2 cellular contexts compared by ENCODE assay signal in the genomic region with DNA sequence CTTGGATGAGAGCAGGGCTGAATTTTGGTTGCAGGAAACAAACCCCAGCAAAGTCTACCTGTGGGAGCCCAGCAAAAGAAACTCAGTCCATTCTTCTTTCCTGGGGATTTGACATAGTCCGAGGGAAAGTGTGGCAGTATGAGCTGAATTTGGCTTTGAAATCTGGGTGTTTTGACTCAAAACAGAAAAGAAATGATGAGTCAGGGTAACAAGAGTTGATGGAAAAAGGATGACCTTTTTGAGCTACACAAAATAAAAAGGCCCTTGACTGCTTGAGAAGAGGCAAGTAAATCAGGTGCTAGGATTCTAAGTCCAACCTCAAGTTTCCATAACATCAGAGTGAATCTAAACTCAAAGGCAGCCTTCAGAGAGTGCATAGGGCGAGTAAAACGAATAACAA.
TF ChIP-seq lines count a peak whose summit lies in the region.

No MANE protein-coding gene starts in this region.

TF ChIP-seq in HepG2, 621 proteins besides CTCF, POLR2A, EP300 and RAD21 (continued from another document):
- TF ChIP-seq, protein P1, sequence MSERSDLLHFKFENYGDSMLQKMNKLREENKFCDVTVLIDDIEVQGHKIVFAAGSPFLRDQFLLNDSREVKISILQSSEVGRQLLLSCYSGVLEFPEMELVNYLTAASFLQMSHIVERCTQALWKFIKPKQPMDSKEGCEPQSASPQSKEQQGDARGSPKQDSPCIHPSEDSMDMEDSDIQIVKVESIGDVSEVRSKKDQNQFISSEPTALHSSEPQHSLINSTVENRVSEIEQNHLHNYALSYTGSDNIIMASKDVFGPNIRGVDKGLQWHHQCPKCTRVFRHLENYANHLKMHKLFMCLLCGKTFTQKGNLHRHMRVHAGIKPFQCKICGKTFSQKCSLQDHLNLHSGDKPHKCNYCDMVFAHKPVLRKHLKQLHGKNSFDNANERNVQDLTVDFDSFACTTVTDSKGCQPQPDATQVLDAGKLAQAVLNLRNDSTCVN (CRISPR knock-in tag; IDR thresholded peaks at IDR 0.05; ENCODE audit: borderline replicate concordance): no peak
- no peak for TF ChIP-seq ZBTB7B (CRISPR knock-in tag; IDR thresholded peaks at IDR 0.05)
- no peak for TF ChIP-seq ZNF121 (CRISPR knock-in tag; IDR thresholded peaks at IDR 0.05)
- no peak for TF ChIP-seq ZNF619 (CRISPR knock-in tag; IDR thresholded peaks at IDR 0.05)
- TF ChIP-seq GABPB1 (CRISPR knock-in tag; IDR thresholded peaks at IDR 0.05): no peak
- TF ChIP-seq MAFF (IDR thresholded peaks at IDR 0.05; ENCODE audit: low read depth, low read length): peak; percentile 68; the same call in 1 of the 2 replicates
- TF ChIP-seq, protein P2, sequence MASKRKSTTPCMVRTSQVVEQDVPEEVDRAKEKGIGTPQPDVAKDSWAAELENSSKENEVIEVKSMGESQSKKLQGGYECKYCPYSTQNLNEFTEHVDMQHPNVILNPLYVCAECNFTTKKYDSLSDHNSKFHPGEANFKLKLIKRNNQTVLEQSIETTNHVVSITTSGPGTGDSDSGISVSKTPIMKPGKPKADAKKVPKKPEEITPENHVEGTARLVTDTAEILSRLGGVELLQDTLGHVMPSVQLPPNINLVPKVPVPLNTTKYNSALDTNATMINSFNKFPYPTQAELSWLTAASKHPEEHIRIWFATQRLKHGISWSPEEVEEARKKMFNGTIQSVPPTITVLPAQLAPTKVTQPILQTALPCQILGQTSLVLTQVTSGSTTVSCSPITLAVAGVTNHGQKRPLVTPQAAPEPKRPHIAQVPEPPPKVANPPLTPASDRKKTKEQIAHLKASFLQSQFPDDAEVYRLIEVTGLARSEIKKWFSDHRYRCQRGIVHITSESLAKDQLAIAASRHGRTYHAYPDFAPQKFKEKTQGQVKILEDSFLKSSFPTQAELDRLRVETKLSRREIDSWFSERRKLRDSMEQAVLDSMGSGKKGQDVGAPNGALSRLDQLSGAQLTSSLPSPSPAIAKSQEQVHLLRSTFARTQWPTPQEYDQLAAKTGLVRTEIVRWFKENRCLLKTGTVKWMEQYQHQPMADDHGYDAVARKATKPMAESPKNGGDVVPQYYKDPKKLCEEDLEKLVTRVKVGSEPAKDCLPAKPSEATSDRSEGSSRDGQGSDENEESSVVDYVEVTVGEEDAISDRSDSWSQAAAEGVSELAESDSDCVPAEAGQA (IDR thresholded peaks at IDR 0.05; ENCODE audit: low read depth): no peak
- TF ChIP-seq, protein P2 (CRISPR knock-in tag; IDR thresholded peaks at IDR 0.05; ENCODE audit: borderline replicate concordance): no peak
- no peak for TF ChIP-seq HES4 (CRISPR knock-in tag; IDR thresholded peaks at IDR 0.05; ENCODE audit: borderline replicate concordance)
- TF ChIP-seq PPARG (CRISPR knock-in tag; conservative IDR thresholded peaks at IDR 0.05): no peak

TF ChIP-seq in GM12878, 131 proteins besides CTCF, POLR2A, EP300 and RAD21 (continued from another document):
- TF ChIP-seq KAT2A (conservative IDR thresholded peaks at IDR 0.05; ENCODE audit: control insufficient read depth, low read depth, low read length): no peak
- TF ChIP-seq, protein P3, sequence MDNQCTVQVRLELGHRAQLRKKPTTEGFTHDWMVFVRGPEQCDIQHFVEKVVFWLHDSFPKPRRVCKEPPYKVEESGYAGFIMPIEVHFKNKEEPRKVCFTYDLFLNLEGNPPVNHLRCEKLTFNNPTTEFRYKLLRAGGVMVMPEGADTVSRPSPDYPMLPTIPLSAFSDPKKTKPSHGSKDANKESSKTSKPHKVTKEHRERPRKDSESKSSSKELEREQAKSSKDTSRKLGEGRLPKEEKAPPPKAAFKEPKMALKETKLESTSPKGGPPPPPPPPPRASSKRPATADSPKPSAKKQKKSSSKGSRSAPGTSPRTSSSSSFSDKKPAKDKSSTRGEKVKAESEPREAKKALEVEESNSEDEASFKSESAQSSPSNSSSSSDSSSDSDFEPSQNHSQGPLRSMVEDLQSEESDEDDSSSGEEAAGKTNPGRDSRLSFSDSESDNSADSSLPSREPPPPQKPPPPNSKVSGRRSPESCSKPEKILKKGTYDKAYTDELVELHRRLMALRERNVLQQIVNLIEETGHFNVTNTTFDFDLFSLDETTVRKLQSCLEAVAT (IDR thresholded peaks at IDR 0.05): no peak
- no peak for TF ChIP-seq NR2F1 (conservative IDR thresholded peaks at IDR 0.05)
- no peak for TF ChIP-seq CREB1 (IDR thresholded peaks at IDR 0.05; ENCODE audit: low read depth)
- no peak for TF ChIP-seq ZZZ3 (IDR thresholded peaks at IDR 0.05; ENCODE audit: control insufficient read depth, insufficient read length, low read depth)
- TF ChIP-seq, protein P4, sequence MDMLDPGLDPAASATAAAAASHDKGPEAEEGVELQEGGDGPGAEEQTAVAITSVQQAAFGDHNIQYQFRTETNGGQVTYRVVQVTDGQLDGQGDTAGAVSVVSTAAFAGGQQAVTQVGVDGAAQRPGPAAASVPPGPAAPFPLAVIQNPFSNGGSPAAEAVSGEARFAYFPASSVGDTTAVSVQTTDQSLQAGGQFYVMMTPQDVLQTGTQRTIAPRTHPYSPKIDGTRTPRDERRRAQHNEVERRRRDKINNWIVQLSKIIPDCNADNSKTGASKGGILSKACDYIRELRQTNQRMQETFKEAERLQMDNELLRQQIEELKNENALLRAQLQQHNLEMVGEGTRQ (IDR thresholded peaks at IDR 0.05; ENCODE audit: borderline replicate concordance, low read depth, low read length): no peak
- TF ChIP-seq, protein P5, sequence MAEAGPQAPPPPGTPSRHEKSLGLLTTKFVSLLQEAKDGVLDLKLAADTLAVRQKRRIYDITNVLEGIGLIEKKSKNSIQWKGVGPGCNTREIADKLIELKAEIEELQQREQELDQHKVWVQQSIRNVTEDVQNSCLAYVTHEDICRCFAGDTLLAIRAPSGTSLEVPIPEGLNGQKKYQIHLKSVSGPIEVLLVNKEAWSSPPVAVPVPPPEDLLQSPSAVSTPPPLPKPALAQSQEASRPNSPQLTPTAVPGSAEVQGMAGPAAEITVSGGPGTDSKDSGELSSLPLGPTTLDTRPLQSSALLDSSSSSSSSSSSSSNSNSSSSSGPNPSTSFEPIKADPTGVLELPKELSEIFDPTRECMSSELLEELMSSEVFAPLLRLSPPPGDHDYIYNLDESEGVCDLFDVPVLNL (IDR thresholded peaks at IDR 0.05; ENCODE audit: low read depth, low read length): no peak
- no peak for TF ChIP-seq MTA3 (IDR thresholded peaks at IDR 0.05; ENCODE audit: borderline replicate concordance, low read length)
- TF ChIP-seq TCF7 (IDR thresholded peaks at IDR 0.05; ENCODE audit: borderline replicate concordance): no peak
- TF ChIP-seq FOS (IDR thresholded peaks at IDR 0.05; ENCODE audit: borderline replicate concordance, extremely low read depth, insufficient read length): no peak
- TF ChIP-seq PAX5 (IDR thresholded peaks at IDR 0.05; ENCODE audit: borderline replicate concordance, low read depth, low read length): no peak
- no peak for TF ChIP-seq SREBF1 (IDR thresholded peaks at IDR 0.05; ENCODE audit: low read length)
